Comparison of ENCODE assay signal across 23 cellular contexts in genomic region chr6:21870071-21870729, GRCh38.
DNase-seq lines count a peak whose midpoint lies in the region; ATAC-seq and TF ChIP-seq lines count a peak whose summit lies in the region.
"Had no signal": no experiment of that assay in that cellular context is flagged by ENCODE, and none has a peak within 500 bp of the region (broad histone marks: within the 10 kb centered on the region; RNA-seq: fewer than 3 reads in every experiment).

No MANE protein-coding gene starts in this region.

- no peak overlapping the region for H3K4me3 ChIP-seq in left ventricle myocardium inferior
- H3K4me3 ChIP-seq in RWPE2 (ENCODE audit: severe bottlenecking), result no peak overlapping the region
- no peak overlapping the region for H3K4me3 ChIP-seq in smooth muscle cell
- H3K4me3 ChIP-seq: esophagus muscularis mucosa, ovary, right lobe of liver, SJSA1 had no signal

- peaks cover 8% of the 10 kb centered on the region for H4K20me1 ChIP-seq in smooth muscle cell (ENCODE audit: low read depth)

- no peaks in the 10 kb centered on the region for H3K36me3 ChIP-seq in left ventricle myocardium inferior
- no peaks in the 10 kb centered on the region for H3K36me3 ChIP-seq in RWPE2 (ENCODE audit: low read depth)
- H3K36me3 ChIP-seq in smooth muscle cell (ENCODE audit: low read depth), result no peaks in the 10 kb centered on the region
- H3K36me3 ChIP-seq: BE2C, esophagus muscularis mucosa, ovary, right lobe of liver, SJSA1 had no signal

- WGBS in smooth muscle cell (ENCODE audit: low lambda C conversion rate), result 16% methylated on average over 5 of the region's 5 CpGs

- H3K9me3 ChIP-seq in left ventricle myocardium inferior (replicated peaks), result no peaks in the 10 kb centered on the region
- no peaks in the 10 kb centered on the region for H3K9me3 ChIP-seq in RWPE2 (ENCODE audit: severe bottlenecking)
- H3K9me3 ChIP-seq in smooth muscle cell (replicated peaks; ENCODE audit: low read depth), result no peaks in the 10 kb centered on the region
- H3K9me3 ChIP-seq: BE2C, esophagus muscularis mucosa, ovary, right lobe of liver, SJSA1 had no signal

- peaks cover 11% of the 10 kb centered on the region for H3F3A ChIP-seq in smooth muscle cell (ENCODE audit: low read depth)

- no peak overlapping the region for H2AFZ ChIP-seq in smooth muscle cell (ENCODE audit: low read depth)

- H3K27me3 ChIP-seq in left ventricle myocardium inferior (ENCODE audit: low read depth), result no peaks in the 10 kb centered on the region
- H3K27me3 ChIP-seq in RWPE2 (ENCODE audit: insufficient read depth, poor library complexity, severe bottlenecking), result no peaks in the 10 kb centered on the region
- H3K27me3 ChIP-seq in smooth muscle cell (ENCODE audit: low read depth), result no peaks in the 10 kb centered on the region
- H3K27me3 ChIP-seq: BE2C, esophagus muscularis mucosa, ovary, right lobe of liver, SJSA1 had no signal

- TF ChIP-seq CTCF in left ventricle myocardium inferior (IDR thresholded peaks at IDR 0.05; ENCODE audit: borderline replicate concordance), result no peak
- no peak for TF ChIP-seq CTCF in RWPE2 (IDR thresholded peaks at IDR 0.05; ENCODE audit: poor library complexity, severe bottlenecking)
- TF ChIP-seq CTCF in smooth muscle cell (IDR thresholded peaks at IDR 0.05; ENCODE audit: borderline replicate concordance, insufficient read depth, poor library complexity, severe bottlenecking), result no peak

- H3K4me1 ChIP-seq in left ventricle myocardium inferior, result peaks cover 6% of the 10 kb centered on the region
- H3K4me1 ChIP-seq in RWPE2 (ENCODE audit: insufficient read depth, poor library complexity, severe bottlenecking), result peaks cover 11% of the 10 kb centered on the region
- H3K4me1 ChIP-seq in smooth muscle cell (ENCODE audit: low read depth), result peaks cover 15% of the 10 kb centered on the region
- H3K4me1 ChIP-seq: BE2C, right lobe of liver had no signal

- H3K79me2 ChIP-seq in smooth muscle cell (ENCODE audit: low read depth), result no peaks in the 10 kb centered on the region

- H3K27ac ChIP-seq in left ventricle myocardium inferior (replicated peaks) (no peak overlapping the region), RWPE2 (ENCODE audit: poor library complexity, severe bottlenecking) (peak overlapping the region; percentile 61), smooth muscle cell (ENCODE audit: low read depth) (peak overlapping the region; percentile 53)
- H3K27ac ChIP-seq: esophagus muscularis mucosa, ovary, right lobe of liver, SJSA1 had no signal

- no peak for DNase-seq in Right ventricle myocardium inferior (ENCODE audit: missing footprints)
- no peak for DNase-seq in left ventricle myocardium inferior
- no peak for DNase-seq in RWPE2 (ENCODE audit: low spot score)
- DNase-seq in fibroblast of gingiva (ENCODE audit: low read depth), result peak; percentile 10
- DNase-seq in smooth muscle cell (lab: John Stamatoyannopoulos, UW; ENCODE audit: unreplicated experiment), result no peak
- DNase-seq in stimulated activated naive CD4-positive, alpha-beta T cell treated with Interleukin-2 at 50 U/mL for 16 hours (lab: John Stamatoyannopoulos, UW), result no peak
- DNase-seq: activated CD4-positive, alpha-beta T cell treated with anti-CD3 and anti-CD28 coated beads for 4 hours; activated naive CD4-positive, alpha-beta T cell treated with anti-CD3 and anti-CD28 coated beads, Interleukin-2, amount 50 U/mL, for 16 hours; anterior cingulate cortex; BE2C; effector CD4-positive, alpha-beta T cell; GOT3; kidney glomerular epithelial cell; naive thymus-derived CD8-positive, alpha-beta T cell; NCI-H1436; NCI-H82; ovary; right lobe of liver; stimulated activated CD4-positive, alpha-beta T cell treated with anti-CD3 and anti-CD28 coated beads, Interleukin-15, amount 100 ng/mL, for 24 hours had no signal

- H3K9ac ChIP-seq in smooth muscle cell (ENCODE audit: low read depth), result no peak overlapping the region

- ATAC-seq in Right ventricle myocardium inferior (peak; percentile 22), RWPE2 (ENCODE audit: low read depth) (no peak), GM21390 (IDR thresholded peaks at IDR 0.05; ENCODE audit: unreplicated experiment) (no peak), HG02610 (IDR thresholded peaks at IDR 0.05; ENCODE audit: unreplicated experiment) (no peak)
- ATAC-seq: naive thymus-derived CD8-positive, alpha-beta T cell; right lobe of liver had no signal

- peak overlapping the region; percentile 21 for H3K4me2 ChIP-seq in smooth muscle cell

- intact Hi-C loops in Right ventricle myocardium inferior (cut with DNase I) (no loop called here), left ventricle myocardium inferior (cut with micrococcal nuclease) (no loop called here)
